In the genomic region with DNA sequence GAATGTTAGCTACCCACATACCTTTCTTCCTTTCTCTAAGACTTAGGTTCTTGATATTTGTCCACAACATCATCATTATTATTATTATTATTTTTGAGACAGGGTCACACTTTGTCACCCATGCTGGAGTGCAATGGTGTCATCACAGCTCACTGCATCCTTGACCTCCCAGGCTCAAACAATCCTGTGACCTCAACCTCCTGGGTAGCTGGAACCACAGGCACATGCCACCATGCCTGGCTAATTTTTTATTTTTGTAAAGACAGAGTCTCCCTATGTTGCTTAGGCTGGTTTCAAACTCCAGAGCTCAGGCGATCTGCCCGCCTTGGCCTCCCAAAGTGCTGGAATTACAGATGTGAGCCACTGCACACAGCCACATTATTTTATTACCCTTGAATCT, we compare ENCODE assay signal across 26 cellular contexts.
"Had no signal": no experiment of that assay in that cellular context is flagged by ENCODE, and none has a peak within 500 bp of the region (broad histone marks: within the 10 kb centered on the region; RNA-seq: fewer than 3 reads in every experiment).

No MANE protein-coding gene starts in this region.

- H3K4me3 ChIP-seq: body of pancreas, cardiac muscle cell, left lung, lung, thyroid gland had no signal

- DNase-seq: activated CD4-positive, alpha-beta memory T cell treated with anti-CD3 and anti-CD28 coated beads, Interleukin-2, amount 10 ng/mL, durations not matched to agents 7 days and 5 days; activated CD4-positive, alpha-beta T cell treated with anti-CD3 and anti-CD28 coated beads for 1 hour; activated CD4-positive, alpha-beta T cell treated with anti-CD3 and anti-CD28 coated beads, Interleukin-2, amount 10 ng/mL, durations not matched to agents 7 days and 5 days; activated T-cell treated with anti-CD3 and anti-CD28 coated beads, Interleukin-2, amount 50 U/mL, for 48 hours; body of pancreas; cerebellar nuclear complex; cortex of kidney; effector memory CD8-positive, alpha-beta T cell; erythroblast; foreskin fibroblast; mesendoderm; naive thymus-derived CD4-positive, alpha-beta T cell; nucleus accumbens; right cardiac atrium; stimulated activated CD4-positive, alpha-beta T cell treated with anti-CD3 and anti-CD28 coated beads, Interleukin-12 subunit alpha, Interleukin-12 subunit beta, amount 100 ng/mL, for 4 hours; stimulated activated CD4-positive, alpha-beta T cell treated with anti-CD3 and anti-CD28 coated beads, Interleukin-4, amount 100 ng/mL, for 1 hour; stimulated activated naive CD8-positive, alpha-beta T cell treated with anti-CD3 and anti-CD28 coated beads, Interleukin-15, Interleukin-2, amounts not matched to agents 100 U/mL and 50 U/mL, for 24 hours; substantia nigra; T-helper 2 cell; thyroid gland had no signal

- H3K27ac ChIP-seq: body of pancreas, cardiac muscle cell, left lung, thyroid gland had no signal

- H3K4me1 Mint-ChIP-seq: activated CD4-positive, alpha-beta memory T cell treated with anti-CD3 and anti-CD28 coated beads, Interleukin-2, amount 10 ng/mL, durations not matched to agents 7 days and 5 days; activated CD4-positive, alpha-beta T cell treated with anti-CD3 and anti-CD28 coated beads, Interleukin-2, amount 10 ng/mL, durations not matched to agents 7 days and 5 days; naive thymus-derived CD4-positive, alpha-beta T cell had no signal

- H3K4me1 ChIP-seq: left lung had no signal

- H3K27me3 ChIP-seq: body of pancreas, cardiac muscle cell, left lung, thyroid gland had no signal

- H3K9me3 ChIP-seq: body of pancreas, left lung, thyroid gland had no signal

- H3K27ac Mint-ChIP-seq: activated CD4-positive, alpha-beta memory T cell treated with anti-CD3 and anti-CD28 coated beads, Interleukin-2, amount 10 ng/mL, durations not matched to agents 7 days and 5 days; activated CD4-positive, alpha-beta T cell treated with anti-CD3 and anti-CD28 coated beads, Interleukin-2, amount 10 ng/mL, durations not matched to agents 7 days and 5 days; activated naive CD4-positive, alpha-beta T cell treated with anti-CD3 and anti-CD28 coated beads, Interleukin-2, amount 50 U/mL, for 72 hours; activated T-helper 2 cell treated with anti-CD3 and anti-CD28 coated beads, Interferon-gamma antibody, Interleukin-2, Interleukin-4, amounts not matched to agents 10 μg/mL and 5 μg/mL and 100 μg/mL, durations not matched to agents 14 hours and 24 hours and 36 hours; effector memory CD8-positive, alpha-beta T cell; naive thymus-derived CD4-positive, alpha-beta T cell had no signal

- H3K4me3 Mint-ChIP-seq: activated CD4-positive, alpha-beta memory T cell treated with anti-CD3 and anti-CD28 coated beads, Interleukin-2, amount 10 ng/mL, durations not matched to agents 7 days and 5 days; activated CD4-positive, alpha-beta T cell treated with anti-CD3 and anti-CD28 coated beads, Interleukin-2, amount 10 ng/mL, durations not matched to agents 7 days and 5 days; effector memory CD8-positive, alpha-beta T cell; naive thymus-derived CD4-positive, alpha-beta T cell; neural crest cell had no signal

- H3K9me3 Mint-ChIP-seq: activated CD4-positive, alpha-beta memory T cell treated with anti-CD3 and anti-CD28 coated beads, Interleukin-2, amount 10 ng/mL, durations not matched to agents 7 days and 5 days; activated CD4-positive, alpha-beta T cell treated with anti-CD3 and anti-CD28 coated beads, Interleukin-2, amount 10 ng/mL, durations not matched to agents 7 days and 5 days; activated naive CD4-positive, alpha-beta T cell treated with anti-CD3 and anti-CD28 coated beads, Interleukin-2, amount 50 U/mL, for 72 hours; activated T-helper 2 cell treated with anti-CD3 and anti-CD28 coated beads, Interferon-gamma antibody, Interleukin-2, Interleukin-4, amounts not matched to agents 10 μg/mL and 5 μg/mL and 100 μg/mL, durations not matched to agents 14 hours and 24 hours and 36 hours; effector memory CD8-positive, alpha-beta T cell; naive thymus-derived CD4-positive, alpha-beta T cell; neural crest cell had no signal

- H3K27me3 Mint-ChIP-seq: activated CD4-positive, alpha-beta memory T cell treated with anti-CD3 and anti-CD28 coated beads, Interleukin-2, amount 10 ng/mL, durations not matched to agents 7 days and 5 days; activated CD4-positive, alpha-beta T cell treated with anti-CD3 and anti-CD28 coated beads, Interleukin-2, amount 10 ng/mL, durations not matched to agents 7 days and 5 days; effector memory CD8-positive, alpha-beta T cell; naive thymus-derived CD4-positive, alpha-beta T cell had no signal

- ATAC-seq: activated naive CD4-positive, alpha-beta T cell treated with anti-CD3 and anti-CD28 coated beads, Interleukin-2, amount 50 U/mL, for 72 hours; body of pancreas; effector memory CD8-positive, alpha-beta T cell; left lung; naive thymus-derived CD4-positive, alpha-beta T cell; right cardiac atrium; stimulated activated naive CD8-positive, alpha-beta T cell treated with anti-CD3 and anti-CD28 coated beads, Interleukin-15, Interleukin-2, amounts not matched to agents 100 U/mL and 50 U/mL, for 24 hours had no signal
